Comparison of ENCODE assay signal across 14 cellular contexts in the genomic region with DNA sequence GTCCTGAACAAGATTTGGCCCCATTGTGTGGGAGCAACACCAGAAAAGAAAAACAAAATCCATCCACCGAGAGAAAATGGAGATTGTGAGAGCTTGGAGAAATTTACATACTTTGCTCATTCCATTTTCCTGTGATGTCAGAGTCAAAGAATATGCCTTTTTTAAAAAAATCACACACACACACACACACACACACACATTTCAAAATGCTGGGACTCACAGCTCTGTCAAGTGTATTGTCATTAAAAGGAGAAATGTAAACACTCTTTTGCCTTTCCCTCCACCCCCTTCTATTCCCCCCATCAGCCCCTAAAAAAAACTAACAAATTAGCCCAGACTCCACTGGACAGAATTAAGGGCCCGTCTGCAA. TPM values are rescaled to one million over a fixed set of nuclear protein-coding genes. Genes with fewer than 3 reads are reported as not detected.
DNase-seq lines count a peak whose midpoint lies in the region; ATAC-seq and TF ChIP-seq lines count a peak whose summit lies in the region.
"Had no signal": no experiment of that assay in that cellular context is flagged by ENCODE, and none has a peak within 500 bp of the region (broad histone marks: within the 10 kb centered on the region; RNA-seq: fewer than 3 reads in every experiment).

No MANE protein-coding gene starts in this region.

- H3K36me3 ChIP-seq in IMR-90 (ENCODE audit: control insufficient read depth, insufficient read depth, low read length), result no peaks in the 10 kb centered on the region
- H3K36me3 ChIP-seq in left lung, result no peaks in the 10 kb centered on the region
- no peaks in the 10 kb centered on the region for H3K36me3 ChIP-seq in tibial artery

- H3K27me3 Mint-ChIP-seq in brain, result no peaks in the 10 kb centered on the region
- H3K27me3 Mint-ChIP-seq: stimulated activated naive B cell treated with anti-CD40 and anti-IgM and Interleukin-4, amounts not matched to agents 10 μg/mL and 1 μg/mL and 100 μg/mL, for 72 hours had no signal

- peak overlapping the region; percentile 97; the same call in 2 of the 3 replicates for H2BK15ac ChIP-seq in IMR-90 (ENCODE audit: low read depth, low read length)

- no peak overlapping the region for H3K4me3 ChIP-seq in IMR-90 (ENCODE audit: insufficient read depth, low read depth, low read length)
- H3K4me3 ChIP-seq in left lung, result no peak overlapping the region
- no peak overlapping the region for H3K4me3 ChIP-seq in tibial artery

- no peak for TF ChIP-seq POLR2A in IMR-90 (IDR thresholded peaks at IDR 0.05; ENCODE audit: low read depth, low read length)

- H3K36me3 Mint-ChIP-seq in brain, result no peaks in the 10 kb centered on the region
- H3K36me3 Mint-ChIP-seq: stimulated activated naive B cell treated with anti-CD40 and anti-IgM and Interleukin-4, amounts not matched to agents 10 μg/mL and 1 μg/mL and 100 μg/mL, for 72 hours had no signal

- peak overlapping the region; percentile 85 for H4K5ac ChIP-seq in IMR-90 (ENCODE audit: low read depth, low read length)

- WGBS in IMR-90 (ENCODE audit: extremely low coverage in 2 of 2, insufficient read length in 1 of 2), 2 experiments, result no CpG with 5 or more reads among the region's 2 CpGs

- no peaks in the 10 kb centered on the region for H3K79me1 ChIP-seq in IMR-90 (ENCODE audit: low read depth in 1 of 2, low read length in 2 of 2)

- peaks cover 22% of the 10 kb centered on the region for H3K9me1 ChIP-seq in IMR-90 (ENCODE audit: insufficient read depth, low read length)

- H3K27ac Mint-ChIP-seq in brain, result peak overlapping the region in 4 of 5 experiments; percentile 19 to 87 (median 79)
- H3K27ac Mint-ChIP-seq: activated T-helper 1 cell treated with anti-CD3 and anti-CD28 coated beads, Interleukin-12 subunit alpha, Interleukin-12 subunit beta, Interleukin-2, Interleukin-4 antibody, amounts not matched to agents 30 ng/mL and 10 ng/mL and 1 ng/mL, durations not matched to agents 14 hours and 24 hours and 36 hours; CD4-positive, alpha-beta T cell; stimulated activated naive B cell treated with anti-CD40 and anti-IgM and Interleukin-4, amounts not matched to agents 10 μg/mL and 1 μg/mL and 100 μg/mL, for 72 hours had no signal

- dilution Hi-C loops in IMR-90 (cut with HindIII; ENCODE audit: low sequenced_read_pairs, unreplicated experiment), result no loop called here

- H4K20me1 ChIP-seq in IMR-90 (ENCODE audit: insufficient read depth, low read length), result no peaks in the 10 kb centered on the region

- peak overlapping the region; percentile 89 for H2BK5ac ChIP-seq in IMR-90 (ENCODE audit: low read depth, low read length, poor library complexity, severe bottlenecking)

- H3K9me3 ChIP-seq in IMR-90 (ENCODE audit: control insufficient read depth, insufficient read depth, low read length), result peaks cover 6% of the 10 kb centered on the region
- H3K9me3 ChIP-seq in left lung, result no peaks in the 10 kb centered on the region
- H3K9me3 ChIP-seq in tibial artery, result no peaks in the 10 kb centered on the region

- POLR2A ChIA-PET in IMR-90 (lab: Charles Lee; ENCODE audit: unreplicated experiment), result interaction anchor here (0.6 kb wide), 1 partner anchor 295 kb away, joined by 4 read pairs; no protein-coding TSS in a partner anchor

- peak overlapping the region; percentile 75; the same call in 1 of the 2 replicates for H3K23ac ChIP-seq in IMR-90 (ENCODE audit: low read depth, low read length)

- DNase-seq in IMR-90 (peak; percentile 69), left lung (no peak), tibial artery (no peak), NCI-H524 treated with DMSO at 0.1 percent for 48 hours (lab: John Stamatoyannopoulos, UW) (no peak)
- DNase-seq: activated CD4-positive, alpha-beta T cell treated with anti-CD3 and anti-CD28 coated beads, Interleukin-2, amount 50 U/mL, for 48 hours; amniotic stem cell; CD4-positive, alpha-beta T cell; stimulated activated naive B cell treated with anti-CD40 and anti-IgM and Interleukin-4, amounts not matched to agents 10 μg/mL and 1 μg/mL and 100 μg/mL, for 72 hours had no signal

- peak overlapping the region; percentile 85 for H4K91ac ChIP-seq in IMR-90 (ENCODE audit: insufficient read depth, low read depth, low read length)

- H3K14ac ChIP-seq in IMR-90 (replicated peaks; ENCODE audit: low read depth, low read length), result peak overlapping the region; percentile 59

- peak overlapping the region in 4 of 5 experiments; percentile 14 to 70 (median 40) for H3K4me3 Mint-ChIP-seq in brain
- H3K4me3 Mint-ChIP-seq: activated T-helper 1 cell treated with anti-CD3 and anti-CD28 coated beads, Interleukin-12 subunit alpha, Interleukin-12 subunit beta, Interleukin-2, Interleukin-4 antibody, amounts not matched to agents 30 ng/mL and 10 ng/mL and 1 ng/mL, durations not matched to agents 14 hours and 24 hours and 36 hours; CD4-positive, alpha-beta T cell; stimulated activated naive B cell treated with anti-CD40 and anti-IgM and Interleukin-4, amounts not matched to agents 10 μg/mL and 1 μg/mL and 100 μg/mL, for 72 hours had no signal

- peak overlapping the region; percentile 72 for H3K27ac ChIP-seq in IMR-90 (ENCODE audit: insufficient read depth, low read length)
- peak overlapping the region; percentile 59 to 70 for H3K27ac ChIP-seq in left lung
- H3K27ac ChIP-seq in tibial artery, result peak overlapping the region; percentile 78 to 84
- H3K27ac ChIP-seq: HL-60 had no signal

- peaks cover 0 to 2% (median 0%) of the 10 kb centered on the region in 5 experiments for H3K9me3 Mint-ChIP-seq in brain
- H3K9me3 Mint-ChIP-seq: activated T-helper 1 cell treated with anti-CD3 and anti-CD28 coated beads, Interleukin-12 subunit alpha, Interleukin-12 subunit beta, Interleukin-2, Interleukin-4 antibody, amounts not matched to agents 30 ng/mL and 10 ng/mL and 1 ng/mL, durations not matched to agents 14 hours and 24 hours and 36 hours had no signal

- H3K9ac ChIP-seq in IMR-90 (ENCODE audit: low read depth, low read length), result no peak overlapping the region; the same call in 1 of the 2 replicates

- intact Hi-C loops in IMR-90 (cut with micrococcal nuclease), result no loop called here
- intact Hi-C loops in left lung (cut with DNase I), result no loop called here
- intact Hi-C loops in tibial artery (cut with DNase I; ENCODE audit: low total_unique reads), result loop anchor here (5.0 kb wide), 1 partner anchor 87 kb away; no protein-coding TSS in a partner anchor

- peak overlapping the region; percentile 81 for H2BK20ac ChIP-seq in IMR-90 (ENCODE audit: low read depth, low read length)

- H3K27me3 ChIP-seq in IMR-90 (ENCODE audit: control insufficient read depth, insufficient read depth, low read length) (no peaks in the 10 kb centered on the region), left lung (no peaks in the 10 kb centered on the region), tibial artery (no peaks in the 10 kb centered on the region)

- H3K18ac ChIP-seq in IMR-90 (ENCODE audit: low read depth, low read length), result peak overlapping the region; percentile 91

- H3K4me1 Mint-ChIP-seq in brain, result peaks cover 46% of the 10 kb centered on the region
- H3K4me1 Mint-ChIP-seq: stimulated activated naive B cell treated with anti-CD40 and anti-IgM and Interleukin-4, amounts not matched to agents 10 μg/mL and 1 μg/mL and 100 μg/mL, for 72 hours had no signal

- H3K4me1 ChIP-seq in IMR-90 (ENCODE audit: control insufficient read depth, insufficient read depth, low read length), result peaks cover 36% of the 10 kb centered on the region
- peaks cover 38 to 41% of the 10 kb centered on the region in 2 donors for H3K4me1 ChIP-seq in left lung
- H3K4me1 ChIP-seq in tibial artery, result peaks cover 0 to 77% (median 54%) of the 10 kb centered on the region in 4 donors

- BruUV-seq in IMR-90 (replicated peaks; lab: Mats Ljungman, UMichigan), result no TSS peak

- TF ChIP-seq CTCF in IMR-90 (conservative IDR thresholded peaks at IDR 0.05; ENCODE audit: low read depth, low read length) (no peak), brain (conservative IDR thresholded peaks at IDR 0.05) (no peak), left lung (IDR thresholded peaks at IDR 0.05) (no peak), tibial artery (IDR thresholded peaks at IDR 0.05) (no peak)

- in situ Hi-C loops in IMR-90 (cut with MboI; ENCODE audit: low sequenced_read_pairs), result no loop called here

- H2AFZ ChIP-seq in IMR-90 (replicated peaks; ENCODE audit: low read length, poor library complexity), result peak overlapping the region; percentile 56

- H2AK5ac ChIP-seq in IMR-90 (ENCODE audit: low read depth, low read length), result peak overlapping the region; percentile 27; the same call in 1 of the 2 replicates

- H3K4ac ChIP-seq in IMR-90 (ENCODE audit: low read depth, low read length), result peak overlapping the region; percentile 89

- peak overlapping the region; percentile 64 for H3K56ac ChIP-seq in IMR-90 (ENCODE audit: extremely low read depth, insufficient read depth, low read length)

- H3K4me2 ChIP-seq in IMR-90 (ENCODE audit: low read depth, low read length), result peak overlapping the region; percentile 45

- ATAC-seq in IMR-90 (ENCODE audit: low read depth) (no peak), left lung (peak; percentile 6), GM18868 (IDR thresholded peaks at IDR 0.05; ENCODE audit: unreplicated experiment) (no peak), GM21423 (IDR thresholded peaks at IDR 0.05; ENCODE audit: unreplicated experiment) (no peak)
- ATAC-seq: stimulated activated naive B cell treated with anti-CD40 and anti-IgM and Interleukin-4, amounts not matched to agents 10 μg/mL and 1 μg/mL and 100 μg/mL, for 72 hours had no signal

- peak overlapping the region; percentile 45 to 59; a peak in 3 of 4 replicates for H4K8ac ChIP-seq in IMR-90 (ENCODE audit: low read depth in 2 of 2, low read length in 2 of 2)

- CTCF ChIA-PET in IMR-90 (lab: Yijun Ruan, JAX), result interaction anchor here (1.3 kb wide), 1 partner anchor 93 kb away, joined by 3 read pairs; no protein-coding TSS in a partner anchor

- no peak for TF ChIP-seq RAD21 in IMR-90 (IDR thresholded peaks at IDR 0.05; ENCODE audit: low read length)

- H2AK9ac ChIP-seq in IMR-90 (replicated peaks; ENCODE audit: low read depth, low read length, poor library complexity), result no peak overlapping the region

- peak overlapping the region; percentile 86 for H2BK120ac ChIP-seq in IMR-90 (ENCODE audit: low read depth, low read length)

TF ChIP-seq in IMR-90, 13 proteins besides CTCF, POLR2A, EP300 and RAD21 (continues in another document):
- TF ChIP-seq FOS (IDR thresholded peaks at IDR 0.05; ENCODE audit: low read depth, low read length), result no peak
- TF ChIP-seq, protein P1, sequence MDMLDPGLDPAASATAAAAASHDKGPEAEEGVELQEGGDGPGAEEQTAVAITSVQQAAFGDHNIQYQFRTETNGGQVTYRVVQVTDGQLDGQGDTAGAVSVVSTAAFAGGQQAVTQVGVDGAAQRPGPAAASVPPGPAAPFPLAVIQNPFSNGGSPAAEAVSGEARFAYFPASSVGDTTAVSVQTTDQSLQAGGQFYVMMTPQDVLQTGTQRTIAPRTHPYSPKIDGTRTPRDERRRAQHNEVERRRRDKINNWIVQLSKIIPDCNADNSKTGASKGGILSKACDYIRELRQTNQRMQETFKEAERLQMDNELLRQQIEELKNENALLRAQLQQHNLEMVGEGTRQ (IDR thresholded peaks at IDR 0.05; ENCODE audit: low read depth, low read length), result no peak

RNA-seq across cellular contexts. Expression of a gene that starts 52.4 kb away (rescaled TPM):
- under 0.01 TPM in 1 of 2 replicates, not detected in the other for total RNA-seq in IMR-90 (2012; rRNA removed)
- 0.09 and 0.10 TPM in 2 replicates for polyA plus RNA-seq in IMR-90 (2012; rRNA removed)
- polyA plus RNA-seq in IMR-90 (2012; cell fraction: cytosol; rRNA removed), result 0.03 TPM in 1 of 2 replicates, not detected in the other
- polyA plus RNA-seq in IMR-90 (2012; cell fraction: nucleus; rRNA removed; ENCODE audit: low replicate concordance), result 0.06 TPM in 1 of 2 replicates, not detected in the other
- polyA plus RNA-seq in brain (ENCODE audit: insufficient read depth, low read depth, low replicate concordance), result not detected
- total RNA-seq in left lung, result not detected
- total RNA-seq: activated T-helper 1 cell treated with anti-CD3 and anti-CD28 coated beads, Interleukin-12 subunit alpha, Interleukin-12 subunit beta, Interleukin-2, Interleukin-4 antibody, amounts not matched to agents 30 ng/mL and 10 ng/mL and 1 ng/mL, durations not matched to agents 14 hours and 24 hours and 36 hours; CD4-positive, alpha-beta T cell; skeletal muscle tissue had no signal
